8 cellular contexts compared by ENCODE assay signal in genomic region chr21:20998456-20998789, GRCh38. TPM values are rescaled to one million over a fixed set of nuclear protein-coding genes. Genes with fewer than 3 reads are reported as not detected.
A peak's percentile ranks its signal among the peaks of the same experiment; 100 is the strongest.
DNase-seq lines count a peak whose midpoint lies in the region; ATAC-seq lines count a peak whose summit lies in the region.

No MANE protein-coding gene starts in this region.

- no peaks in the 10 kb centered on the region for H3K9me3 Mint-ChIP-seq in activated CD8-positive, alpha-beta memory T cell treated with anti-CD3 and anti-CD28 coated beads, Interleukin-2, amount 10 ng/mL, durations not matched to agents 7 days and 5 days (ENCODE audit: low read depth)
- H3K9me3 Mint-ChIP-seq in activated naive CD8-positive, alpha-beta T cell (ENCODE audit: low read depth) = no peaks in the 10 kb centered on the region

- peak overlapping the region; percentile 59 for H3K27ac ChIP-seq in layer of hippocampus (ENCODE audit: low read depth, low read length)
- no peak overlapping the region for H3K27ac ChIP-seq in thymus (ENCODE audit: low read depth)

- H3K4me1 ChIP-seq in thymus (ENCODE audit: control insufficient read depth, insufficient read depth, low read length) = peaks cover 6% of the 10 kb centered on the region

- 1% methylated on average over 14 of the region's 14 CpGs for WGBS in thymus

- peaks cover 36% of the 10 kb centered on the region for H3K27me3 Mint-ChIP-seq in activated CD8-positive, alpha-beta memory T cell treated with anti-CD3 and anti-CD28 coated beads, Interleukin-2, amount 10 ng/mL, durations not matched to agents 7 days and 5 days
- H3K27me3 Mint-ChIP-seq in activated naive CD8-positive, alpha-beta T cell = peaks cover 15% of the 10 kb centered on the region

- CTCF ChIA-PET in activated CD8-positive, alpha-beta memory T cell treated with anti-CD3 and anti-CD28 coated beads, Interleukin-2, amount 10 ng/mL, durations not matched to agents 7 days and 5 days (lab: Charles Lee) = interaction anchor here (0.6 kb wide), 1 partner anchor 16 kb away, joined by 3 read pairs; no protein-coding TSS in a partner anchor

- H3K4me3 ChIP-seq in thymus (ENCODE audit: low read length) = peak overlapping the region; percentile 39

- H3K36me3 Mint-ChIP-seq in activated CD8-positive, alpha-beta memory T cell treated with anti-CD3 and anti-CD28 coated beads, Interleukin-2, amount 10 ng/mL, durations not matched to agents 7 days and 5 days = no peaks in the 10 kb centered on the region
- H3K36me3 Mint-ChIP-seq in activated naive CD8-positive, alpha-beta T cell = no peaks in the 10 kb centered on the region

- H3K36me3 ChIP-seq in thymus (ENCODE audit: control insufficient read depth, insufficient read depth) = no peaks in the 10 kb centered on the region

- H3K4me3 Mint-ChIP-seq in activated CD8-positive, alpha-beta memory T cell treated with anti-CD3 and anti-CD28 coated beads, Interleukin-2, amount 10 ng/mL, durations not matched to agents 7 days and 5 days = peak overlapping the region; percentile 48
- H3K4me3 Mint-ChIP-seq in activated naive CD8-positive, alpha-beta T cell = peak overlapping the region; percentile 81

- peak overlapping the region; percentile 40 for H3K27ac Mint-ChIP-seq in activated CD8-positive, alpha-beta memory T cell treated with anti-CD3 and anti-CD28 coated beads, Interleukin-2, amount 10 ng/mL, durations not matched to agents 7 days and 5 days
- H3K27ac Mint-ChIP-seq in activated naive CD8-positive, alpha-beta T cell = no peak overlapping the region

- H3K4me1 Mint-ChIP-seq in activated CD8-positive, alpha-beta memory T cell treated with anti-CD3 and anti-CD28 coated beads, Interleukin-2, amount 10 ng/mL, durations not matched to agents 7 days and 5 days = peaks cover 3% of the 10 kb centered on the region
- H3K4me1 Mint-ChIP-seq in activated naive CD8-positive, alpha-beta T cell (ENCODE audit: low read depth) = peaks cover 6% of the 10 kb centered on the region

- no peak for DNase-seq in activated CD8-positive, alpha-beta memory T cell treated with anti-CD3 and anti-CD28 coated beads, Interleukin-2, amount 10 ng/mL, durations not matched to agents 7 days and 5 days
- DNase-seq in activated CD8-positive, alpha-beta memory T cell treated with anti-CD3 and anti-CD28 coated beads, Interleukin-2, amount 50 U/mL, for 4 hours = no peak
- DNase-seq in stimulated activated naive CD4-positive, alpha-beta T cell treated with Interleukin-2 at 50 U/mL for 16 hours (lab: John Stamatoyannopoulos, UW) = no peak
- no peak for DNase-seq in stimulated activated CD4-positive, alpha-beta T cell treated with anti-CD3 and anti-CD28 coated beads, Interleukin-4, amount 100 ng/mL, for 1 hour
- no peak for DNase-seq in occipital lobe (lab: John Stamatoyannopoulos, UW)

- H3K9me3 ChIP-seq in thymus (ENCODE audit: control insufficient read depth) = no peaks in the 10 kb centered on the region

- H3K27me3 ChIP-seq in layer of hippocampus (ENCODE audit: control insufficient read depth, insufficient read depth, low read length) (no peaks in the 10 kb centered on the region), thymus (ENCODE audit: control insufficient read depth, insufficient read depth) (peaks cover 15% of the 10 kb centered on the region)

- no peak for ATAC-seq in activated CD8-positive, alpha-beta memory T cell treated with anti-CD3 and anti-CD28 coated beads, Interleukin-2, amount 10 ng/mL, durations not matched to agents 7 days and 5 days

RNA-seq across cellular contexts. Expression of gene NCAM2, which starts 0.2 kb away (rescaled TPM):
- not detected for total RNA-seq in activated CD8-positive, alpha-beta memory T cell treated with anti-CD3 and anti-CD28 coated beads, Interleukin-2, amount 10 ng/mL, durations not matched to agents 7 days and 5 days
- 0.34 TPM for polyA plus RNA-seq in thymus
- total RNA-seq in occipital lobe = 82.8 TPM

Comparison
In these comparisons a context has a peak if more than half of its experiments do, and no peak if none do; other contexts are left out.
1. RNA of gene NCAM2, which starts 0.2 kb away (total RNA-seq): 82.8 TPM in occipital lobe (single experiment); not detected in activated CD8-positive, alpha-beta memory T cell treated with anti-CD3 and anti-CD28 coated beads, Interleukin-2, amount 10 ng/mL, durations not matched to agents 7 days and 5 days; every median in the first group is over 10 times any median in the second.